8 cellular contexts compared by ENCODE assay signal in genomic region chr15:45630958-45631691, GRCh38. TPM values are rescaled to one million over a fixed set of nuclear protein-coding genes. Genes with fewer than 3 reads are reported as not detected.
DNase-seq lines count a peak whose midpoint lies in the region; ATAC-seq and TF ChIP-seq lines count a peak whose summit lies in the region.

No MANE protein-coding gene starts in this region.

- H3K27ac Mint-ChIP-seq in WTC11, result no peak overlapping the region

- no peaks in the 10 kb centered on the region for H3K27me3 ChIP-seq in right cardiac atrium (ENCODE audit: control insufficient read depth, insufficient read depth)
- no peaks in the 10 kb centered on the region for H3K27me3 ChIP-seq in thoracic aorta (replicated peaks; ENCODE audit: insufficient read depth)

- TF ChIP-seq CTCF in VCaP (conservative IDR thresholded peaks at IDR 0.05) (no peak), thoracic aorta (IDR thresholded peaks at IDR 0.05) (no peak), WTC11 (IDR thresholded peaks at IDR 0.05) (no peak)

- H3K27ac ChIP-seq in VCaP (peak overlapping the region; percentile 69), right cardiac atrium (ENCODE audit: low read length) (no peak overlapping the region), thoracic aorta (peak overlapping the region in 1 of 2 donors; percentile 20)

- peaks cover 4% of the 10 kb centered on the region for H3K4me1 ChIP-seq in right cardiac atrium (ENCODE audit: control insufficient read depth, insufficient read depth, low read length)
- H3K4me1 ChIP-seq in thoracic aorta (ENCODE audit: control insufficient read depth in 1 of 2, low read depth in 2 of 2), result no peaks in the 10 kb centered on the region

- no peak overlapping the region for H3K4me3 Mint-ChIP-seq in WTC11

- peak in 1 of 2 donors; percentile 10 for ATAC-seq in right cardiac atrium
- no peak for ATAC-seq in thoracic aorta (ENCODE audit: insufficient number of reproducible peaks, low FRiP score, low read depth)
- ATAC-seq in WTC11, result no peak

- peaks cover 7% of the 10 kb centered on the region for H3K36me3 Mint-ChIP-seq in WTC11

- CTCF ChIA-PET in WTC11 (lab: Charles Lee), result interaction anchor here (0.6 to 0.9 kb wide), 3 partner anchors 31 to 470 kb away, joined by 3 to 4 read pairs (median 3); no protein-coding TSS in a partner anchor

- POLR2A ChIA-PET in WTC11 (lab: Charles Lee), result no interaction called here

- peak; percentile 91 for DNase-seq in HCEC 1CT
- DNase-seq in right cardiac atrium, result peak in 2 of 3 donors; percentile 35 to 54
- no peak for DNase-seq in thoracic aorta (ENCODE audit: low spot score)
- DNase-seq in NCI-H774 (lab: John Stamatoyannopoulos, UW), result no peak
- no peak for DNase-seq in NCI-H1048 (lab: John Stamatoyannopoulos, UW)
- no peak for DNase-seq in NOMO-1 treated with dmso at 0.1 percent for 144 hours (lab: John Stamatoyannopoulos, UW; ENCODE audit: unreplicated experiment)
- no peak for DNase-seq in WTC11 (ENCODE audit: low spot score)

- H3K4me1 Mint-ChIP-seq in WTC11, result peaks cover 7% of the 10 kb centered on the region

- H3K4me3 ChIP-seq in right cardiac atrium (ENCODE audit: low read length) (no peak overlapping the region), thoracic aorta (peak overlapping the region; percentile 49)

- peaks cover 17% of the 10 kb centered on the region for H3K9me3 Mint-ChIP-seq in WTC11

- no peaks in the 10 kb centered on the region for H3K36me3 ChIP-seq in thoracic aorta

- peaks cover 52% of the 10 kb centered on the region for H3K27me3 Mint-ChIP-seq in WTC11 (ENCODE audit: low read depth)

- intact Hi-C loops in right cardiac atrium (cut with DNase I), result no loop called here

- H3K9me3 ChIP-seq in right cardiac atrium (ENCODE audit: control insufficient read depth, low read length) (no peaks in the 10 kb centered on the region), thoracic aorta (peaks cover 2% of the 10 kb centered on the region)

- WGBS in right cardiac atrium, result 75% methylated on average over 6 of the region's 6 CpGs

TF ChIP-seq in WTC11, 78 proteins besides CTCF, POLR2A, EP300 and RAD21:
- no peak for TF ChIP-seq RORB (CRISPR knock-in tag; IDR thresholded peaks at IDR 0.05)
- no peak for TF ChIP-seq ZNF671 (CRISPR knock-in tag; IDR thresholded peaks at IDR 0.05)
- TF ChIP-seq ZBTB43 (CRISPR knock-in tag; IDR thresholded peaks at IDR 0.05), result no peak
- TF ChIP-seq ZNF425 (CRISPR knock-in tag; conservative IDR thresholded peaks at IDR 0.05), result no peak
- no peak for TF ChIP-seq ZNF317 (CRISPR knock-in tag; IDR thresholded peaks at IDR 0.05; ENCODE audit: borderline replicate concordance, low read depth)
- no peak for TF ChIP-seq TEAD4 (CRISPR knock-in tag; IDR thresholded peaks at IDR 0.05)
- no peak for TF ChIP-seq GRHL2 (CRISPR knock-in tag; IDR thresholded peaks at IDR 0.05; ENCODE audit: insufficient replicate concordance, severe bottlenecking)

RNA-seq across cellular contexts. Expression of gene SQOR, which starts 3.7 kb away (rescaled TPM):
- total RNA-seq in right cardiac atrium, result 10 to 100 TPM; 18.2 to 23.6 (median 20.5) TPM
- polyA plus RNA-seq in right cardiac atrium, result 16.0 TPM
- 10 to 100 TPM; 57.0 to 65.1 TPM for total RNA-seq in thoracic aorta
- 0.44 to 0.72 TPM (median 0.69 TPM) in 3 replicates for total RNA-seq in WTC11 (2021)

RNA-seq across cellular contexts. Expression of gene BLOC1S6, which starts 43.9 kb away (rescaled TPM):
- 10 to 100 TPM; 33.5 to 37.8 (median 35.4) TPM for total RNA-seq in right cardiac atrium
- polyA plus RNA-seq in right cardiac atrium, result 18.5 TPM
- total RNA-seq in thoracic aorta, result 10 to 100 TPM; 41.4 to 85.3 TPM
- 28.7 to 31.6 TPM (median 29.1 TPM) in 3 replicates for total RNA-seq in WTC11 (2021)

Comparison
In these comparisons a context has a peak if more than half of its experiments do, and no peak if none do; other contexts are left out.
1. DNase-seq: peak in HCEC 1CT (single experiment) and right cardiac atrium (2 of 3); none in thoracic aorta (single experiment), NCI-H774 (single experiment), NCI-H1048 (single experiment), NOMO-1 treated with dmso at 0.1 percent for 144 hours (single experiment) and WTC11 (single experiment).
2. RNA of gene SQOR, which starts 3.7 kb away (total RNA-seq): 57.0 to 65.1 TPM in thoracic aorta and 18.2 to 23.6 TPM in right cardiac atrium; 0.44 to 0.72 TPM in WTC11; every median in the first group is over 10 times any median in the second.